Comparison of ENCODE assay signal across 19 cellular contexts in genomic region chr15:28573351-28573750, GRCh38. TPM values are rescaled to one million over a fixed set of nuclear protein-coding genes. Genes with fewer than 3 reads are reported as not detected.
"Had no signal": no experiment of that assay in that cellular context is flagged by ENCODE, and none has a peak within 500 bp of the region (broad histone marks: within the 10 kb centered on the region; RNA-seq: fewer than 3 reads in every experiment).

No MANE protein-coding gene starts in this region.

RNA-seq across cellular contexts. Expression of gene GOLGA6L25, which starts 20.0 kb away (rescaled TPM):
- total RNA-seq: activated naive CD4-positive, alpha-beta T cell treated with anti-CD3 and anti-CD28 coated beads for 36 hours; activated naive CD4-positive, alpha-beta T cell treated with anti-CD3 and anti-CD28 coated beads, Interleukin-2, amount 50 U/mL, for 72 hours; activated naive CD8-positive, alpha-beta T cell treated with anti-CD3 and anti-CD28 coated beads for 36 hours; activated naive CD8-positive, alpha-beta T cell treated with anti-CD3 and anti-CD28 coated beads, Interleukin-2, amount 10 ng/mL, durations not matched to agents 7 days and 5 days; activated T-cell treated with anti-CD3 and anti-CD28 coated beads, Interleukin-2, amount 50 U/mL, for 4 hours; activated T-cell treated with anti-CD3 and anti-CD28 coated beads, Interleukin-2, amount 50 U/mL, for 72 hours; activated T-helper 1 cell treated with anti-CD3 and anti-CD28 coated beads, Interleukin-12 subunit alpha, Interleukin-12 subunit beta, Interleukin-2, Interleukin-4 antibody, amounts not matched to agents 30 ng/mL and 10 ng/mL and 1 ng/mL, durations not matched to agents 14 hours and 24 hours and 36 hours; activated T-helper 17 cell treated with anti-CD3 and anti-CD28 coated beads, Interleukin-2, amount 50 U/mL, for 72 hours; activated T-helper 2 cell treated with anti-CD3 and anti-CD28 coated beads, Interferon-gamma antibody, Interleukin-2, Interleukin-4, amounts not matched to agents 10 μg/mL and 5 μg/mL and 100 μg/mL, durations not matched to agents 14 hours and 24 hours and 36 hours; adrenal gland; aorta; ascending aorta; astrocyte; body of pancreas; breast epithelium; bronchial epithelial cell; cardiac muscle cell; cerebellum had no signal
- polyA plus RNA-seq: adipose tissue, adrenal gland, aorta, cardiac muscle cell had no signal

RNA-seq across cellular contexts. Expression of gene GOLGA8G, which starts 40.6 kb away (rescaled TPM):
- total RNA-seq: activated naive CD4-positive, alpha-beta T cell treated with anti-CD3 and anti-CD28 coated beads for 36 hours; activated naive CD4-positive, alpha-beta T cell treated with anti-CD3 and anti-CD28 coated beads, Interleukin-2, amount 50 U/mL, for 72 hours; activated naive CD8-positive, alpha-beta T cell treated with anti-CD3 and anti-CD28 coated beads for 36 hours; activated naive CD8-positive, alpha-beta T cell treated with anti-CD3 and anti-CD28 coated beads, Interleukin-2, amount 10 ng/mL, durations not matched to agents 7 days and 5 days; activated T-cell treated with anti-CD3 and anti-CD28 coated beads, Interleukin-2, amount 50 U/mL, for 4 hours; activated T-cell treated with anti-CD3 and anti-CD28 coated beads, Interleukin-2, amount 50 U/mL, for 72 hours; activated T-helper 1 cell treated with anti-CD3 and anti-CD28 coated beads, Interleukin-12 subunit alpha, Interleukin-12 subunit beta, Interleukin-2, Interleukin-4 antibody, amounts not matched to agents 30 ng/mL and 10 ng/mL and 1 ng/mL, durations not matched to agents 14 hours and 24 hours and 36 hours; activated T-helper 17 cell treated with anti-CD3 and anti-CD28 coated beads, Interleukin-2, amount 50 U/mL, for 72 hours; activated T-helper 2 cell treated with anti-CD3 and anti-CD28 coated beads, Interferon-gamma antibody, Interleukin-2, Interleukin-4, amounts not matched to agents 10 μg/mL and 5 μg/mL and 100 μg/mL, durations not matched to agents 14 hours and 24 hours and 36 hours; adrenal gland; aorta; ascending aorta; astrocyte; body of pancreas; breast epithelium; bronchial epithelial cell had no signal
- polyA plus RNA-seq: adipose tissue, cardiac muscle cell had no signal
